22 cellular contexts compared by ENCODE assay signal in the genomic region with DNA sequence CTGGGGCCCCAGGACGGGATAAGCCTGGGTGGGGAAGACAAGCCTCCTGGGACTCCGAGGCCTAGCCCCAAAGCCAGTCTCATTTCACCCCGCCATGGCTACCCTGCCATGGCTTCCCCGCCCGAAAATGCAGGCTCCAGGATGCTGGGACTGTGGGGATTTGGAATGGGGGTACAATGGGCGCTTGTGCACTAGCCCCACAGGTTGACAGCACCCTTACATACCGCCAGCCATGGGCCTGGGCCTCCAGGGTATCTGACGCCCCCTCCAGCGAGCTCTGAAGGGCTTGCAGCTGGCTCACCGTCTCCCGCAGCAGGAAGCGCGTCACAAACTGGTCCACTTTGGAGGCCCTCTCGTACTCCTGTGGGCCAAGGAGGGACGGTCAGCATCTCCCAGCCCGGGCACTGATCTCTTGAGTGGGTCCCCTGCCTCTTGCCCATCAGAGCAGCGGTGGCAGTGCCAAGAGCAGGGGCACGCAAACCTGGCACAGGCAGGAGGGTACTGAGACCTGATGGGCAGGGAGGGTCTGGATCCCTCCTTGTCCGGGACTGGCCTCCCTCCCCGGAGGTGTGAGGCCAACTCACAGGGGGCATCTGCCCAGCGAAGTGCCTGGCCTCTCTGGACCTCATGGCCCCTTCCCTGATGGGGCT. TPM values are rescaled to one million over a fixed set of nuclear protein-coding genes. Genes with fewer than 3 reads are reported as not detected.
DNase-seq lines count a peak whose midpoint lies in the region; ATAC-seq and TF ChIP-seq lines count a peak whose summit lies in the region.
"Had no signal": no experiment of that assay in that cellular context is flagged by ENCODE, and none has a peak within 500 bp of the region (broad histone marks: within the 10 kb centered on the region; RNA-seq: fewer than 3 reads in every experiment).

No MANE protein-coding gene starts in this region.

- CTCF ChIA-PET in activated CD8-positive, alpha-beta memory T cell treated with anti-CD3 and anti-CD28 coated beads, Interleukin-2, amount 10 ng/mL, durations not matched to agents 7 days and 5 days (lab: Charles Lee): no interaction called here

- H3K27ac ChIP-seq in osteoblast (ENCODE audit: low read depth, low read length): no peak overlapping the region
- H3K27ac ChIP-seq: Peyer's patch, SJSA1 had no signal

- TF ChIP-seq CTCF in osteoblast (IDR thresholded peaks at IDR 0.05; ENCODE audit: extremely low read depth, low read depth, low read length): no peak

- peak overlapping the region; percentile 19 for H3K27ac Mint-ChIP-seq in T-helper 17 cell
- H3K27ac Mint-ChIP-seq in activated CD8-positive, alpha-beta memory T cell treated with anti-CD3 and anti-CD28 coated beads, Interleukin-2, amount 10 ng/mL, durations not matched to agents 7 days and 5 days: no peak overlapping the region

- H3K4me3 ChIP-seq in osteoblast (ENCODE audit: insufficient read depth, low read length): no peak overlapping the region
- H3K4me3 ChIP-seq: HAP-1, Peyer's patch, SJSA1 had no signal

- no peaks in the 10 kb centered on the region for H4K20me1 ChIP-seq in osteoblast (ENCODE audit: insufficient read depth, low read length)

- no peaks in the 10 kb centered on the region for H3K36me3 Mint-ChIP-seq in T-helper 17 cell (ENCODE audit: low read depth)
- H3K36me3 Mint-ChIP-seq in activated CD8-positive, alpha-beta memory T cell treated with anti-CD3 and anti-CD28 coated beads, Interleukin-2, amount 10 ng/mL, durations not matched to agents 7 days and 5 days: no peaks in the 10 kb centered on the region
- H3K36me3 Mint-ChIP-seq: CD4-positive, alpha-beta memory T cell had no signal

- ATAC-seq in T-helper 17 cell: no peak
- ATAC-seq in activated CD8-positive, alpha-beta memory T cell treated with anti-CD3 and anti-CD28 coated beads, Interleukin-2, amount 10 ng/mL, durations not matched to agents 7 days and 5 days: no peak

- H3K27me3 Mint-ChIP-seq in T-helper 17 cell: no peaks in the 10 kb centered on the region
- H3K27me3 Mint-ChIP-seq in activated CD8-positive, alpha-beta memory T cell treated with anti-CD3 and anti-CD28 coated beads, Interleukin-2, amount 10 ng/mL, durations not matched to agents 7 days and 5 days: no peaks in the 10 kb centered on the region
- H3K27me3 Mint-ChIP-seq: CD4-positive, alpha-beta memory T cell had no signal

- H3K4me1 Mint-ChIP-seq in T-helper 17 cell: peaks cover 13% of the 10 kb centered on the region
- H3K4me1 Mint-ChIP-seq in activated CD8-positive, alpha-beta memory T cell treated with anti-CD3 and anti-CD28 coated beads, Interleukin-2, amount 10 ng/mL, durations not matched to agents 7 days and 5 days: peaks cover 20% of the 10 kb centered on the region

- no peaks in the 10 kb centered on the region for H3K9me3 Mint-ChIP-seq in activated CD8-positive, alpha-beta memory T cell treated with anti-CD3 and anti-CD28 coated beads, Interleukin-2, amount 10 ng/mL, durations not matched to agents 7 days and 5 days (ENCODE audit: low read depth)
- H3K9me3 Mint-ChIP-seq: CD4-positive, alpha-beta memory T cell had no signal

- no peaks in the 10 kb centered on the region for H3K9me3 ChIP-seq in T-helper 17 cell (ENCODE audit: control insufficient read depth, low read length, poor library complexity, severe bottlenecking)
- H3K9me3 ChIP-seq in osteoblast (ENCODE audit: low read depth, low read length): no peaks in the 10 kb centered on the region
- H3K9me3 ChIP-seq: BE2C, Caco-2, HAP-1, Peyer's patch, SJSA1 had no signal

- no peaks in the 10 kb centered on the region for H3K27me3 ChIP-seq in osteoblast (ENCODE audit: insufficient read depth, low read length)
- H3K27me3 ChIP-seq: BE2C, Peyer's patch, SJSA1 had no signal

- DNase-seq in stimulated activated CD4-positive, alpha-beta T cell treated with anti-CD3 and anti-CD28 coated beads, Interleukin-1b, Interleukin-23, amount 100 ng/mL, for 48 hours: peak; percentile 1
- no peak for DNase-seq in stimulated activated CD4-positive, alpha-beta T cell treated with anti-CD3 and anti-CD28 coated beads, Interleukin-2, amount 100 ng/mL, for 24 hours
- no peak for DNase-seq in T-helper 17 cell
- DNase-seq in osteoblast (ENCODE audit: insufficient read length, low spot score, missing footprints): peak; percentile 63
- no peak for DNase-seq in stimulated activated naive CD4-positive, alpha-beta T cell (lab: John Stamatoyannopoulos, UW)
- DNase-seq in activated CD8-positive, alpha-beta memory T cell treated with anti-CD3 and anti-CD28 coated beads, Interleukin-2, amount 10 ng/mL, durations not matched to agents 7 days and 5 days: no peak
- DNase-seq in NCI-H1092 (lab: John Stamatoyannopoulos, UW): no peak
- DNase-seq: BE2C; CD4-positive, alpha-beta memory T cell; DMS 273 treated with DMSO at 0.1 percent for 48 hours; DMS79 treated with DMSO at 0.1 percent for 48 hours; NCI-H1105 treated with DMSO at 0.1 percent for 48 hours; NCI-H2081; NCI-H2171; NCI-H345; NCI-H524; NCI-H774; NK-92 treated with Interleukin-12 subunit alpha and Interleukin-12 subunit beta, amount 100 ng/mL, for 24 hours had no signal

- H2AFZ ChIP-seq in osteoblast (ENCODE audit: low read length): no peak overlapping the region

- peaks cover 5% of the 10 kb centered on the region for H3K36me3 ChIP-seq in osteoblast (ENCODE audit: insufficient read depth, low read length)

- no peak overlapping the region for H3K4me3 Mint-ChIP-seq in T-helper 17 cell
- no peak overlapping the region for H3K4me3 Mint-ChIP-seq in activated CD8-positive, alpha-beta memory T cell treated with anti-CD3 and anti-CD28 coated beads, Interleukin-2, amount 10 ng/mL, durations not matched to agents 7 days and 5 days
- H3K4me3 Mint-ChIP-seq: CD4-positive, alpha-beta memory T cell had no signal

- peaks cover 10% of the 10 kb centered on the region for H3K4me1 ChIP-seq in osteoblast (ENCODE audit: insufficient read depth, low read length)
- H3K4me1 ChIP-seq: BE2C had no signal

- H3K79me2 ChIP-seq in osteoblast (ENCODE audit: insufficient read depth, low read length): no peaks in the 10 kb centered on the region

- H3K4me2 ChIP-seq in osteoblast (ENCODE audit: insufficient read depth, low read length): no peak overlapping the region

RNA-seq across cellular contexts. Expression of a gene that starts 2.0 kb away (rescaled TPM):
- under 1 TPM; 0.13 to 0.45 TPM for total RNA-seq in T-helper 17 cell
- total RNA-seq in osteoblast: under 0.01 TPM in 2 replicates
- total RNA-seq in activated CD8-positive, alpha-beta memory T cell treated with anti-CD3 and anti-CD28 coated beads, Interleukin-2, amount 10 ng/mL, durations not matched to agents 7 days and 5 days: under 1 TPM; 0.30 to 0.53 TPM
- total RNA-seq: Peyer's patch had no signal

RNA-seq across cellular contexts. Expression of a gene that starts 6.6 kb away (rescaled TPM):
- 1 to 10 TPM in 1 of 2 donors, under 1 TPM in 1; 0.89 to 1.2 TPM for total RNA-seq in T-helper 17 cell
- 1.8 and 2.2 TPM in 2 replicates for total RNA-seq in osteoblast
- total RNA-seq in activated CD8-positive, alpha-beta memory T cell treated with anti-CD3 and anti-CD28 coated beads, Interleukin-2, amount 10 ng/mL, durations not matched to agents 7 days and 5 days: 1 to 10 TPM; 3.7 to 3.9 TPM
- total RNA-seq: SJSA1 had no signal

RNA-seq across cellular contexts. Expression of a gene that starts 14.1 kb away (rescaled TPM):
- total RNA-seq in T-helper 17 cell: 10 to 100 TPM; 10.2 to 12.2 TPM
- total RNA-seq in osteoblast: 14.7 and 27.1 TPM in 2 replicates
- total RNA-seq in activated CD8-positive, alpha-beta memory T cell treated with anti-CD3 and anti-CD28 coated beads, Interleukin-2, amount 10 ng/mL, durations not matched to agents 7 days and 5 days: 10 to 100 TPM; 28.3 to 34.0 TPM

RNA-seq across cellular contexts. Expression of a gene that starts 26.0 kb away (rescaled TPM):
- total RNA-seq in T-helper 17 cell (10 to 100 TPM in 1 of 2 donors, 1 to 10 TPM in 1; 2.6 to 11.5 TPM), osteoblast (1.4 and 2.4 TPM in 2 replicates)
- total RNA-seq in activated CD8-positive, alpha-beta memory T cell treated with anti-CD3 and anti-CD28 coated beads, Interleukin-2, amount 10 ng/mL, durations not matched to agents 7 days and 5 days: 100 to 1,000 TPM in 1 of 2 experiments, 10 to 100 TPM in 1; 87.7 to 100 TPM

RNA-seq across cellular contexts. Expression of a gene that starts 60.0 kb away (rescaled TPM):
- total RNA-seq in T-helper 17 cell (1 to 10 TPM; 3.7 to 4.0 TPM), osteoblast (5.1 and 6.5 TPM in 2 replicates)
- total RNA-seq in activated CD8-positive, alpha-beta memory T cell treated with anti-CD3 and anti-CD28 coated beads, Interleukin-2, amount 10 ng/mL, durations not matched to agents 7 days and 5 days: 10 to 100 TPM; 11.9 to 15.6 TPM

Comparison
In these comparisons a context has a peak if more than half of its experiments do, and no peak if none do; other contexts are left out.
1. DNase-seq: peak in stimulated activated CD4-positive, alpha-beta T cell treated with anti-CD3 and anti-CD28 coated beads, Interleukin-1b, Interleukin-23, amount 100 ng/mL, for 48 hours (single experiment) and osteoblast (single experiment); none in stimulated activated CD4-positive, alpha-beta T cell treated with anti-CD3 and anti-CD28 coated beads, Interleukin-2, amount 100 ng/mL, for 24 hours (0 of 2), T-helper 17 cell (0 of 3), stimulated activated naive CD4-positive, alpha-beta T cell (0 of 6), activated CD8-positive, alpha-beta memory T cell treated with anti-CD3 and anti-CD28 coated beads, Interleukin-2, amount 10 ng/mL, durations not matched to agents 7 days and 5 days (single experiment) and NCI-H1092 (single experiment).